Comparison of ENCODE assay signal across 8 cellular contexts in genomic region chr7:112207106-112207592, GRCh38. TPM values are rescaled to one million over a fixed set of nuclear protein-coding genes. Genes with fewer than 3 reads are reported as not detected.
A peak's percentile ranks its signal among the peaks of the same experiment; 100 is the strongest.
DNase-seq lines count a peak whose midpoint lies in the region; ATAC-seq and TF ChIP-seq lines count a peak whose summit lies in the region.

No MANE protein-coding gene starts in this region.

- intact Hi-C loops in upper lobe of right lung (cut with DNase I), result no loop called here

- 0 to 1% methylated on average over 8 of the region's 8 CpGs for WGBS in lung, 2 donors

- ATAC-seq in lung (ENCODE audit: insufficient read depth, low FRiP score) (no peak), upper lobe of right lung (no peak), GM19324 (IDR thresholded peaks at IDR 0.05; ENCODE audit: low FRiP score, unreplicated experiment) (no peak)

- H3K27ac ChIP-seq in brain microvascular endothelial cell (peak overlapping the region; percentile 51), lung (ENCODE audit: low read depth in 1 of 2, low read length in 1 of 2) (peak overlapping the region; percentile 82 to 95), upper lobe of right lung (peak overlapping the region; percentile 88)

- peak; percentile 8 for DNase-seq in GM03348 (ENCODE audit: low spot score)
- DNase-seq in LHCN-M2 (ENCODE audit: low read depth), result peak; percentile 20
- DNase-seq in brain microvascular endothelial cell, result no peak
- no peak for DNase-seq in lung (ENCODE audit: low spot score)
- no peak for DNase-seq in upper lobe of right lung
- no peak for DNase-seq in epidermal melanocyte (ENCODE audit: insufficient read length, low spot score)
- no peak for DNase-seq in NCI-H187 treated with DMSO at 0.1 percent for 48 hours (lab: John Stamatoyannopoulos, UW)

- peak overlapping the region; percentile 96 for H3K4me3 ChIP-seq in brain microvascular endothelial cell (ENCODE audit: low read depth, low read length)
- H3K4me3 ChIP-seq in lung, result peak overlapping the region; percentile 91
- H3K4me3 ChIP-seq in upper lobe of right lung, result peak overlapping the region; percentile 90

- H3K4me1 ChIP-seq in lung (ENCODE audit: control insufficient read depth in 2 of 2, insufficient read depth in 2 of 2, low read length in 2 of 2), result peaks cover 3 to 17% of the 10 kb centered on the region in 2 donors
- H3K4me1 ChIP-seq in upper lobe of right lung, result peaks cover 25% of the 10 kb centered on the region

- H3K36me3 ChIP-seq in brain microvascular endothelial cell (replicated peaks), result no peaks in the 10 kb centered on the region
- H3K36me3 ChIP-seq in lung (ENCODE audit: control insufficient read depth in 2 of 2, insufficient read depth in 2 of 2, low read length in 2 of 2), result no peaks in the 10 kb centered on the region
- H3K36me3 ChIP-seq in upper lobe of right lung, result no peaks in the 10 kb centered on the region

- no peaks in the 10 kb centered on the region for H3K27me3 ChIP-seq in brain microvascular endothelial cell (replicated peaks)
- H3K27me3 ChIP-seq in lung (ENCODE audit: control insufficient read depth, insufficient read depth), result no peaks in the 10 kb centered on the region
- H3K27me3 ChIP-seq in upper lobe of right lung, result no peaks in the 10 kb centered on the region

- TF ChIP-seq CTCF in brain microvascular endothelial cell (IDR thresholded peaks at IDR 0.05; ENCODE audit: low read depth, low read length, missing control alignments) (no peak), lung (IDR thresholded peaks at IDR 0.05; ENCODE audit: control extremely low read depth, extremely low read depth) (no peak), upper lobe of right lung (IDR thresholded peaks at IDR 0.05) (no peak)

- in situ Hi-C loops in brain microvascular endothelial cell (cut with HindIII; ENCODE audit: low pct_ligation_motif_present, low sequenced_read_pairs), result no loop called here

- no peaks in the 10 kb centered on the region for H3K9me3 ChIP-seq in lung (ENCODE audit: control insufficient read depth in 2 of 2, insufficient read depth in 1 of 2, low read length in 1 of 2)
- H3K9me3 ChIP-seq in upper lobe of right lung, result no peaks in the 10 kb centered on the region

RNA-seq across cellular contexts. Expression of gene ZNF277, which starts 0.7 kb away (rescaled TPM):
- total RNA-seq in LHCN-M2 (2014; rRNA removed) (23.8 and 24.4 TPM in 2 replicates), lung (10 to 100 TPM; 23.0 to 47.6 TPM), upper lobe of right lung (31.0 TPM)
- 8.3 TPM for polyA plus RNA-seq in LHCN-M2 (2012)
- 10 to 100 TPM; 11.9 to 26.8 TPM for polyA plus RNA-seq in lung

RNA-seq across cellular contexts. Expression of gene DOCK4, which starts 0.9 kb away (rescaled TPM):
- total RNA-seq in LHCN-M2 (2014; rRNA removed) (6.3 and 13.7 TPM in 2 replicates), lung (100 to 1,000 TPM in 1 of 2 donors, 10 to 100 TPM in 1; 59.2 to 163 TPM), upper lobe of right lung (100 TPM)
- 0.98 TPM for polyA plus RNA-seq in LHCN-M2 (2012)
- 10 to 100 TPM; 18.7 to 21.4 TPM for polyA plus RNA-seq in lung

Comparison
In these comparisons a context has a peak if more than half of its experiments do, and no peak if none do; other contexts are left out.
1. DNase-seq: peak in GM03348 (single experiment) and LHCN-M2 (single experiment); none in brain microvascular endothelial cell (single experiment), lung (single experiment), upper lobe of right lung (single experiment), epidermal melanocyte (single experiment) and NCI-H187 treated with DMSO at 0.1 percent for 48 hours (single experiment).
2. Peak in every context shown above with its lines, with median percentiles within 50 percentile points of each other: H3K27ac ChIP-seq and H3K4me3 ChIP-seq.